In genomic region chr17:19346351-19347255, GRCh38 we compare ENCODE assay signal across 8 cellular contexts. TPM values are rescaled to one million over a fixed set of nuclear protein-coding genes. Genes with fewer than 3 reads are reported as not detected.
A peak's percentile ranks its signal among the peaks of the same experiment; 100 is the strongest.
DNase-seq lines count a peak whose midpoint lies in the region; ATAC-seq and TF ChIP-seq lines count a peak whose summit lies in the region.

No MANE protein-coding gene starts in this region.

- H3K4me3 ChIP-seq in lung (no peak overlapping the region), uterus (no peak overlapping the region)

- peak overlapping the region; percentile 15 to 26 for H3K27ac ChIP-seq in lung (ENCODE audit: low read depth in 1 of 2, low read length in 1 of 2)
- peak overlapping the region; percentile 88 to 98 for H3K27ac ChIP-seq in uterus

- no peaks in the 10 kb centered on the region for H3K36me3 Mint-ChIP-seq in chondrocyte (ENCODE audit: low read depth)

- TF ChIP-seq POLR2A in uterus (IDR thresholded peaks at IDR 0.05), result peak in 1 of 2 donors; percentile 14

- intact Hi-C loops in uterus (cut with DNase I; ENCODE audit: low total_unique reads), result no loop called here

- H3K27me3 ChIP-seq in lung (ENCODE audit: control insufficient read depth, insufficient read depth) (no peaks in the 10 kb centered on the region), uterus (no peaks in the 10 kb centered on the region)

- 82 to 87% methylated on average over 17 to 19 of the region's 19 CpGs for WGBS in lung, 2 donors

- DNase-seq in AG20443 (ENCODE audit: low spot score), result peak; percentile 84
- DNase-seq in NCI-H1436 (lab: John Stamatoyannopoulos, UW), result peak; percentile 94
- DNase-seq in chondrocyte (ENCODE audit: low spot score), result peak; percentile 89
- no peak for DNase-seq in lung (ENCODE audit: low spot score)
- peak; percentile 84 to 88 for DNase-seq in uterus
- DNase-seq in NCI-H774 (lab: John Stamatoyannopoulos, UW), result no peak
- DNase-seq in NCI-H1105 (lab: John Stamatoyannopoulos, UW), result no peak

- peaks cover 0 to 10% of the 10 kb centered on the region in 2 donors for H3K4me1 ChIP-seq in lung (ENCODE audit: control insufficient read depth in 2 of 2, insufficient read depth in 2 of 2, low read length in 2 of 2)
- peaks cover 16 to 33% of the 10 kb centered on the region in 2 donors for H3K4me1 ChIP-seq in uterus

- no peak overlapping the region for H3K4me3 Mint-ChIP-seq in chondrocyte (ENCODE audit: unreplicated experiment)

- peaks cover 42% of the 10 kb centered on the region for H3K4me1 Mint-ChIP-seq in chondrocyte (ENCODE audit: low read depth)

- H3K27ac Mint-ChIP-seq in chondrocyte (ENCODE audit: unreplicated experiment), result peak overlapping the region; percentile 95

- H3K36me3 ChIP-seq in lung (ENCODE audit: control insufficient read depth in 2 of 2, insufficient read depth in 2 of 2, low read length in 2 of 2) (peaks cover 0 to 2% of the 10 kb centered on the region in 2 donors), uterus (no peaks in the 10 kb centered on the region)

- TF ChIP-seq CTCF in chondrocyte (IDR thresholded peaks at IDR 0.05), result no peak
- TF ChIP-seq CTCF in lung (IDR thresholded peaks at IDR 0.05; ENCODE audit: control extremely low read depth, extremely low read depth), result no peak
- peak in 2 of 4 experiments; percentile 3 to 5 for TF ChIP-seq CTCF in uterus (IDR thresholded peaks at IDR 0.05)

- ATAC-seq in lung (ENCODE audit: insufficient read depth, low FRiP score), result peak; percentile 9
- ATAC-seq in GM18502 (IDR thresholded peaks at IDR 0.05; ENCODE audit: poor library complexity, unreplicated experiment), result no peak

- H3K9me3 Mint-ChIP-seq in chondrocyte (ENCODE audit: low read depth), result no peaks in the 10 kb centered on the region

- H3K27me3 Mint-ChIP-seq in chondrocyte (ENCODE audit: low read depth), result no peaks in the 10 kb centered on the region

- H3K9me3 ChIP-seq in lung (ENCODE audit: control insufficient read depth in 2 of 2, insufficient read depth in 1 of 2, low read length in 1 of 2), result no peaks in the 10 kb centered on the region
- H3K9me3 ChIP-seq in uterus, result no peaks in the 10 kb centered on the region

RNA-seq across cellular contexts. Expression of gene B9D1, which starts 15.9 kb away (rescaled TPM):
- 9.4 to 22.0 TPM (median 9.9 TPM) in 3 replicates for total RNA-seq in chondrocyte
- total RNA-seq in lung, result 10 to 100 TPM; 23.7 to 47.9 TPM
- polyA plus RNA-seq in lung, result 10 to 100 TPM; 23.5 to 28.3 TPM
- 100 to 1,000 TPM in 1 of 4 donors, 10 to 100 TPM in 2, 1 to 10 TPM in 1; 3.8 to 105 (median 25.6) TPM for total RNA-seq in uterus

RNA-seq across cellular contexts. Expression of gene MAPK7, which starts 31.7 kb away (rescaled TPM):
- total RNA-seq in chondrocyte (50.0 to 53.6 TPM (median 52.3 TPM) in 3 replicates), lung (10 to 100 TPM; 21.6 to 45.7 TPM), uterus (10 to 100 TPM in 3 of 4 donors, 1 to 10 TPM in 1; 3.3 to 72.8 (median 18.3) TPM)
- polyA plus RNA-seq in lung, result 10 to 100 TPM; 13.7 to 23.9 TPM

RNA-seq across cellular contexts. Expression of gene MFAP4, which starts 40.4 kb away (rescaled TPM):
- total RNA-seq in chondrocyte (307 to 312 TPM (median 310 TPM) in 3 replicates), lung (100 to 1,000 TPM; 108 to 156 TPM), uterus (100 to 1,000 TPM in 2 of 4 donors, 10 to 100 TPM in 2; 81.2 to 149 (median 117) TPM)
- polyA plus RNA-seq in lung, result 10 to 100 TPM; 45.7 to 76.4 TPM

Comparison
In these comparisons a context has a peak if more than half of its experiments do, and no peak if none do; other contexts are left out.
1. DNase-seq: peak in AG20443 (single experiment), NCI-H1436 (single experiment), chondrocyte (single experiment) and uterus (2 of 2); none in lung (single experiment), NCI-H774 (single experiment) and NCI-H1105 (single experiment).